ENCODE assay signal across 7 cellular contexts in the genomic region with DNA sequence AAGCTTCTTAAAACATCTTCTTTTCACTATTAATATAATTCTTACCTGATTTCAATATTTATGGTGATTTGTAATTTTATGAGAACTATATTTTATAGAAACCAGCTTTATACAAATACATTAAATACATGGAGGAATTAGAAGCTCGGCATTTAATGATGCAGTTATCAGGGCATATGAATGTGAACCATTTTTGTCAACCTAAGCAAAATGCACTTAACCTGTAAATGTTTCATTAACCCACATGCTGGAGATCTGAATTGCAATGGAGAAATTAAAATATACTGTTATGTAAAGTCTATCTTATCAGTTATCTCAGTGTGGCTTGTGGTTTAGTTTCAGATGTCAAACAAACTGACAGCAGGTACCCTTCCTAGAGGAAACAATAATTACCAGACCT.
"Had no signal": no experiment of that assay in that cellular context is flagged by ENCODE, and none has a peak within 500 bp of the region (broad histone marks: within the 10 kb centered on the region; RNA-seq: fewer than 3 reads in every experiment).

No MANE protein-coding gene starts in this region.

- DNase-seq: GM23248, GOT3, H9, HCEC 1CT, KG1 had no signal

- FAIRE-seq: H54, HTR-8/SVneo had no signal

- H3K4me3 ChIP-seq: GM23248 had no signal

- H3K9ac ChIP-seq: GM23248 had no signal

- H3K27ac ChIP-seq: GM23248 had no signal

- H2AFZ ChIP-seq: GM23248 had no signal

- H3K9me3 Mint-ChIP-seq: H9 had no signal

- H3K27ac Mint-ChIP-seq: H9 had no signal

- H3K4me3 Mint-ChIP-seq: H9 had no signal
